In the genomic region with DNA sequence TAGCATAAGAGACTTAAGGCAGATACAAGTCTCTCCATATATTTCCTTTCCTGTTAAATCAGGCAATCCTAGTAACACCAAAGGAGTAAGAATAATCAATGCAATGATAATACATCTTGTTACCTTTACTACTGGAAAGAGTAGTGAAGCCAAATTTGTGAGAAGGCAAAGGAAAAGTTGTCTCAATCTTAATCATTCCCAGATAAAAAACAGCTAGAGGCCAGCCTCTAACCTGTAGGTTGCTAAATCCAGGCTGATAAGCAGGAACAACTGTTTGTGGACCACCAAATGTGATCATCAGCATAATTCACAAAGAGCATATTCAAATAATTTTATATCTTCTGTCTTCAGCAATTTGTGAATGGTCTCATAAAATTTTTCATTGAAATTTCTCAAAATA, we compare ENCODE assay signal across 29 cellular contexts.
"Had no signal": no experiment of that assay in that cellular context is flagged by ENCODE, and none has a peak within 500 bp of the region (broad histone marks: within the 10 kb centered on the region; RNA-seq: fewer than 3 reads in every experiment).

No MANE protein-coding gene starts in this region.

- H3K27me3 Mint-ChIP-seq: stimulated activated memory B cell treated with anti-CD40 and anti-IgM and Interleukin-4, amounts not matched to agents 10 μg/mL and 1 μg/mL and 100 μg/mL, for 72 hours; stimulated activated naive B cell treated with anti-CD40 and anti-IgM and Interleukin-4, amounts not matched to agents 10 μg/mL and 1 μg/mL and 100 μg/mL, for 72 hours; stimulated activated naive CD8-positive, alpha-beta T cell treated with anti-CD3 and anti-CD28 coated beads, Interleukin-15, amount 100 ng/mL, for 72 hours; stimulated activated naive CD8-positive, alpha-beta T cell treated with anti-CD3 and anti-CD28 coated beads, Interleukin-15, Interleukin-2, amounts not matched to agents 100 ng/mL and 50 ng/mL, for 24 hours; type B pancreatic cell had no signal

- H3K27ac Mint-ChIP-seq: stimulated activated effector memory CD8-positive, alpha-beta T cell treated with anti-CD3 and anti-CD28 coated beads, Interleukin-12 subunit alpha, Interleukin-12 subunit beta, amount 100 ng/mL, for 72 hours; stimulated activated memory B cell treated with anti-CD40 and anti-IgM and Interleukin-4, amounts not matched to agents 10 μg/mL and 1 μg/mL and 100 μg/mL, for 72 hours; stimulated activated naive B cell treated with anti-CD40 and anti-IgM and Interleukin-4, amounts not matched to agents 10 μg/mL and 1 μg/mL and 100 μg/mL, for 72 hours; stimulated activated naive CD8-positive, alpha-beta T cell treated with anti-CD3 and anti-CD28 coated beads, Interleukin-15, amount 100 ng/mL, for 72 hours; stimulated activated naive CD8-positive, alpha-beta T cell treated with anti-CD3 and anti-CD28 coated beads, Interleukin-15, Interleukin-2, amounts not matched to agents 100 ng/mL and 50 ng/mL, for 24 hours; type B pancreatic cell had no signal

- H3K4me3 ChIP-seq: stomach, suprapubic skin, testis, thoracic aorta, thyroid gland, tibial artery, tibial nerve, transverse colon, upper lobe of left lung, upper lobe of right lung, uterus, vagina had no signal

- H3K36me3 Mint-ChIP-seq: stimulated activated effector memory CD8-positive, alpha-beta T cell treated with anti-CD3 and anti-CD28 coated beads, Interleukin-12 subunit alpha, Interleukin-12 subunit beta, amount 100 ng/mL, for 72 hours; stimulated activated memory B cell treated with anti-CD40 and anti-IgM and Interleukin-4, amounts not matched to agents 10 μg/mL and 1 μg/mL and 100 μg/mL, for 72 hours; stimulated activated naive B cell treated with anti-CD40 and anti-IgM and Interleukin-4, amounts not matched to agents 10 μg/mL and 1 μg/mL and 100 μg/mL, for 72 hours; type B pancreatic cell had no signal

- H3K4me3 Mint-ChIP-seq: stimulated activated effector memory CD8-positive, alpha-beta T cell treated with anti-CD3 and anti-CD28 coated beads, Interleukin-12 subunit alpha, Interleukin-12 subunit beta, amount 100 ng/mL, for 72 hours; stimulated activated memory B cell treated with anti-CD40 and anti-IgM and Interleukin-4, amounts not matched to agents 10 μg/mL and 1 μg/mL and 100 μg/mL, for 72 hours; stimulated activated naive B cell treated with anti-CD40 and anti-IgM and Interleukin-4, amounts not matched to agents 10 μg/mL and 1 μg/mL and 100 μg/mL, for 72 hours; stimulated activated naive CD8-positive, alpha-beta T cell treated with anti-CD3 and anti-CD28 coated beads, Interleukin-15, amount 100 ng/mL, for 72 hours; stimulated activated naive CD8-positive, alpha-beta T cell treated with anti-CD3 and anti-CD28 coated beads, Interleukin-15, Interleukin-2, amounts not matched to agents 100 ng/mL and 50 ng/mL, for 24 hours; type B pancreatic cell had no signal

- H3K9me3 Mint-ChIP-seq: stimulated activated naive CD8-positive, alpha-beta T cell treated with anti-CD3 and anti-CD28 coated beads, Interleukin-15, Interleukin-2, amounts not matched to agents 100 ng/mL and 50 ng/mL, for 24 hours; type B pancreatic cell had no signal

- DNase-seq: stimulated activated CD4-positive, alpha-beta T cell treated with anti-CD3 and anti-CD28 coated beads, Interleukin-2, amount 100 ng/mL, for 48 hours; stimulated activated CD4-positive, alpha-beta T cell treated with anti-CD3 and anti-CD28 coated beads, Interleukin-4, amount 100 ng/mL, for 1 hour; stimulated activated CD4-positive, alpha-beta T cell treated with anti-CD3 and anti-CD28 coated beads, Interleukin-4, amount 100 ng/mL, for 24 hours; stimulated activated CD4-positive, alpha-beta T cell treated with anti-CD3 and anti-CD28 coated beads, Interleukin-4, amount 100 ng/mL, for 4 hours; stimulated activated CD8-positive, alpha-beta memory T cell treated with anti-CD3 and anti-CD28 coated beads, Interleukin-4, amount 100 ng/mL, for 48 hours; stimulated activated naive B cell treated with anti-CD40 and anti-IgM and Interleukin-4, amounts not matched to agents 10 μg/mL and 1 μg/mL and 100 μg/mL, for 72 hours; stimulated activated naive CD4-positive, alpha-beta T cell; stimulated activated naive CD4-positive, alpha-beta T cell treated with Interleukin-2 at 50 U/mL for 16 hours; stimulated activated naive CD8-positive, alpha-beta T cell treated with anti-CD3 and anti-CD28 coated beads, Interleukin-15, amount 100 ng/mL, for 72 hours; stimulated activated naive CD8-positive, alpha-beta T cell treated with anti-CD3 and anti-CD28 coated beads, Interleukin-15, Interleukin-2, amounts not matched to agents 100 U/mL and 50 U/mL, for 24 hours; stomach; substantia nigra; testis; thyroid gland; tibial artery; transverse colon; trophoblast cell; upper lobe of left lung; upper lobe of right lung; uterus had no signal

- H3K9me3 ChIP-seq: stomach, suprapubic skin, testis, thoracic aorta, thyroid gland, tibial artery, tibial nerve, transverse colon, upper lobe of left lung, upper lobe of right lung, uterus, vagina had no signal

- H3K36me3 ChIP-seq: stomach, suprapubic skin, thoracic aorta, thyroid gland, tibial artery, tibial nerve, transverse colon, upper lobe of left lung, upper lobe of right lung, uterus, vagina had no signal

- H3K4me1 ChIP-seq: stomach, suprapubic skin, testis, thyroid gland, tibial artery, tibial nerve, transverse colon, upper lobe of left lung, upper lobe of right lung, uterus, vagina had no signal

- FAIRE-seq: urothelium cell line had no signal

- H3K4me1 Mint-ChIP-seq: stimulated activated effector memory CD8-positive, alpha-beta T cell treated with anti-CD3 and anti-CD28 coated beads, Interleukin-12 subunit alpha, Interleukin-12 subunit beta, amount 100 ng/mL, for 72 hours; stimulated activated memory B cell treated with anti-CD40 and anti-IgM and Interleukin-4, amounts not matched to agents 10 μg/mL and 1 μg/mL and 100 μg/mL, for 72 hours; stimulated activated naive B cell treated with anti-CD40 and anti-IgM and Interleukin-4, amounts not matched to agents 10 μg/mL and 1 μg/mL and 100 μg/mL, for 72 hours; stimulated activated naive CD8-positive, alpha-beta T cell treated with anti-CD3 and anti-CD28 coated beads, Interleukin-15, amount 100 ng/mL, for 72 hours had no signal

- H3K27ac ChIP-seq: stomach, suprapubic skin, testis, thoracic aorta, thyroid gland, tibial artery, tibial nerve, transverse colon, upper lobe of left lung, upper lobe of right lung, uterus, vagina had no signal

- H3K27me3 ChIP-seq: stomach, suprapubic skin, testis, thyroid gland, tibial artery, tibial nerve, transverse colon, upper lobe of left lung, upper lobe of right lung, uterus, vagina had no signal

- ATAC-seq: stimulated activated effector memory CD8-positive, alpha-beta T cell treated with anti-CD3 and anti-CD28 coated beads, Interleukin-12 subunit alpha, Interleukin-12 subunit beta, amount 100 ng/mL, for 72 hours; stimulated activated memory B cell treated with anti-CD40 and anti-IgM and Interleukin-4, amounts not matched to agents 10 μg/mL and 1 μg/mL and 100 μg/mL, for 72 hours; stimulated activated naive B cell treated with anti-CD40 and anti-IgM and Interleukin-4, amounts not matched to agents 10 μg/mL and 1 μg/mL and 100 μg/mL, for 72 hours; stimulated activated naive CD8-positive, alpha-beta T cell treated with anti-CD3 and anti-CD28 coated beads, Interleukin-15, amount 100 ng/mL, for 72 hours; stimulated activated naive CD8-positive, alpha-beta T cell treated with anti-CD3 and anti-CD28 coated beads, Interleukin-15, Interleukin-2, amounts not matched to agents 100 U/mL and 50 U/mL, for 24 hours; upper lobe of right lung had no signal
